ENCODE assay signal across 8 cellular contexts in the genomic region with DNA sequence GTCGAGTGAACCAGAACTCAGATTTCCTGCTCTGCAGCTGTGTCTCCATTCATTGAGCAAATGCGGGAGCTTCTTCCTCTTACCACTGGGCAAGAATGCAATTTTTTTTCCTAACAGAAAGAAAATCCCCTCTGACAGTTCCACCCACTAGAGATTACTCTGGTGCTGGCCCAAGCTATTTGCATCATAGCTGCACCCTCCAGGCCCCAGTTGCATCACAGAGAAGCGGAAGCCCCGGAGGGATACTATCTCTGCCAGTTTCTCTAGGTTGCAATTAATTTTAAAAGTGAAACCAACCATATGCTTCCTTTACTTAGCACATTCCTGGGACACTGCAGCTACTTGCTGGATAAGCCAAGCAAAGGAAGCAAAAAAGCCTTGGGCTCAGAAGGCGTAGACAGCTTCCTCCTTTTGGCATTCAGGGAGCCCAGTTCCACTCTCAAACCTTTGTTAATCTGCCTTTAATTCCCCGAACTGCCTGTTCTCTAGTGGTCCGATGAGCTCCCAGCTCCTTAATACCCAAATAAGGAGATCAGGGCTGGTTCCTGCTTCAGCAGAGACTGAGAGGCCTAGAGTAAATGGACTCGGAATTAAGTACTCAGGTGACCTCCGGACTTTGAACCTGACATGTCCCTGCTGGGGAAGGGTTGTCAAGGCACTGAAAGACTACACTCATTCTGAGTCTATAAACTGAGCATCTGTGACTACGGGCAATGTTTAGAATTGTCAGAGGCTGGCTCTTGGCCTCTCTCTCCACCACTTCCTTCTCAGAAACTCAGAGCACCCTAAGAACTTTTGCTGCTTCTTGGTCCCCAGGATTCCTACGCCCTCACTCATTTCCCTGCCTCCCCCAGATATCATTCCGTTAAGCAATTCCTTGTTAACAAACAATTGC.
A peak's percentile ranks its signal among the peaks of the same experiment; 100 is the strongest.
DNase-seq lines count a peak whose midpoint lies in the region; ATAC-seq and TF ChIP-seq lines count a peak whose summit lies in the region.

No MANE protein-coding gene starts in this region.

- WGBS in adrenal gland, 4 donors: 42 to 56% (median 53%) methylated on average over 12 of the region's 12 CpGs

- H3K79me2 ChIP-seq in parathyroid adenoma: no peaks in the 10 kb centered on the region

- H3K27ac ChIP-seq in HUES6 (ENCODE audit: low read depth, low read length) (peak overlapping the region; percentile 30; the same call in 1 of the 2 replicates), adrenal gland (peak overlapping the region; percentile 35 to 88 (median 61)), parathyroid adenoma (peak overlapping the region; percentile 68)

- peak; percentile 93 for DNase-seq in CD1c-positive myeloid dendritic cell (ENCODE audit: extremely low spot score)
- DNase-seq in adrenal gland: peak; percentile 54 to 86 (median 67)
- peak; percentile 70 for DNase-seq in left ventricle myocardium superior
- no peak for DNase-seq in NCI-H748 (lab: John Stamatoyannopoulos, UW; ENCODE audit: unreplicated experiment)
- no peak for DNase-seq in NK-92 treated with Interleukin-12 subunit alpha and Interleukin-12 subunit beta, amount 100 ng/mL, for 24 hours (lab: John Stamatoyannopoulos, UW)

- H3K4me3 ChIP-seq in HUES6 (ENCODE audit: low read depth, low read length): no peak overlapping the region
- H3K4me3 ChIP-seq in adrenal gland: peak overlapping the region in 1 of 4 donors; percentile 27
- no peak overlapping the region for H3K4me3 ChIP-seq in parathyroid adenoma (ENCODE audit: low read depth, low read length)

- H3K9ac ChIP-seq in HUES6 (ENCODE audit: low read length) (no peak overlapping the region), parathyroid adenoma (no peak overlapping the region)

- H2AFZ ChIP-seq in parathyroid adenoma: peak overlapping the region; percentile 27

- TF ChIP-seq CTCF in adrenal gland (IDR thresholded peaks at IDR 0.05) (no peak), parathyroid adenoma (IDR thresholded peaks at IDR 0.05) (no peak)

- no peaks in the 10 kb centered on the region for H3K9me3 ChIP-seq in HUES6 (ENCODE audit: control insufficient read depth, insufficient read depth, low read depth, low read length)
- H3K9me3 ChIP-seq in adrenal gland (replicated peaks in 1 of 3): no peaks in the 10 kb centered on the region
- H3K9me3 ChIP-seq in parathyroid adenoma (ENCODE audit: control insufficient read depth, low read length): no peaks in the 10 kb centered on the region

- H3K27me3 ChIP-seq in HUES6 (ENCODE audit: control insufficient read depth, insufficient read depth, low read length) (no peaks in the 10 kb centered on the region), adrenal gland (no peaks in the 10 kb centered on the region), parathyroid adenoma (ENCODE audit: control insufficient read depth, insufficient read depth, low read length) (no peaks in the 10 kb centered on the region)

- ATAC-seq in left ventricle myocardium superior (peak; percentile 97), GM21447 (IDR thresholded peaks at IDR 0.05; ENCODE audit: unreplicated experiment) (no peak)

- H3K36me3 ChIP-seq in HUES6 (ENCODE audit: control insufficient read depth, insufficient read depth, low read length) (no peaks in the 10 kb centered on the region), adrenal gland (replicated peaks in 1 of 2) (no peaks in the 10 kb centered on the region), parathyroid adenoma (ENCODE audit: control insufficient read depth, insufficient read depth, low read length) (no peaks in the 10 kb centered on the region)

- TF ChIP-seq POLR2A in adrenal gland (IDR thresholded peaks at IDR 0.05): no peak

- H3K4me2 ChIP-seq in parathyroid adenoma (ENCODE audit: low read length): no peak overlapping the region

- intact Hi-C loops in adrenal gland (cut with DNase I): no loop called here
- intact Hi-C loops in left ventricle myocardium superior (cut with micrococcal nuclease): no loop called here

- H3K4me1 ChIP-seq in HUES6 (ENCODE audit: control insufficient read depth, insufficient read depth, low read length) (peaks cover 13% of the 10 kb centered on the region), adrenal gland (replicated peaks in 1 of 2) (peaks cover 0 to 11% of the 10 kb centered on the region in 2 donors), parathyroid adenoma (no peaks in the 10 kb centered on the region)

Comparison
In these comparisons a context has a peak if more than half of its experiments do, and no peak if none do; other contexts are left out.
1. DNase-seq: peak in CD1c-positive myeloid dendritic cell (single experiment), adrenal gland (7 of 7) and left ventricle myocardium superior (single experiment); none in NCI-H748 (single experiment) and NK-92 treated with Interleukin-12 subunit alpha and Interleukin-12 subunit beta, amount 100 ng/mL, for 24 hours (single experiment).
2. Peak in every context shown above with its lines, with median percentiles within 50 percentile points of each other: H3K27ac ChIP-seq.